In the genomic region with DNA sequence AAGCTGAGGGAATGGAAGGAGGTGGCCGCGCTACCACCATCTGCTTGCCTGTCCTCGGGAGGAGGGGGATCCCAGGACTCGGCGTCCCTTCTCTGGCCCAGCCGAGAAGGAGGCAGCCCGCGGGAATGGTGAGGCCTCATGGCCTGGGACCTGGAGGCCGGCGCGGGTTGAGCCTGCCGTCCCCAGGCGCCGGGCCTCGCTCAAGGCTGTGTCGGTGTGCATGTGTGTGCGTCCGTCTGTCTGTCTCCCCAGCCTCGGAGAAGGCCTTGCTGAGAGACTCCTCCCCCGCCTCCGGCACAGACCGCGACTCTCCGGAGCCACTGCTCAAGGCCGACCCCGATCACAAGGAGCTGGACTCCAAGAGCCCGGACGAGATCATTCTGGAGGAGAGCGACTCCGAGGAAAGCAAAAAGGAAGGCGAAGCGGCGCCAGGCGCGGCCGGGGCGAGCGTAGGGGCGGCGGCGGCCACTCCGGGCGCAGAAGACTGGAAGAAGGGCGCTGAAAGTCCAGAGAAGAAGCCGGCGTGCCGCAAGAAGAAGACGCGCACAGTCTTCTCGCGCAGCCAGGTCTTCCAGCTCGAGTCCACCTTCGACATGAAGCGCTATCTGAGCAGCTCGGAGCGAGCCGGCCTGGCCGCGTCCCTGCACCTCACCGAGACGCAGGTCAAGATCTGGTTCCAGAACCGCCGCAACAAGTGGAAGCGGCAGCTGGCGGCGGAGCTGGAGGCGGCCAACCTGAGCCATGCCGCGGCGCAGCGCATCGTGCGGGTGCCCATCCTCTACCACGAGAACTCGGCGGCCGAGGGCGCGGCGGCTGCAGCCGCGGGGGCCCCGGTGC, we compare ENCODE assay signal across 10 cellular contexts. TPM values are rescaled to one million over a fixed set of nuclear protein-coding genes. Genes with fewer than 3 reads are reported as not detected.
DNase-seq lines count a peak whose midpoint lies in the region; ATAC-seq, FAIRE-seq and TF ChIP-seq lines count a peak whose summit lies in the region.
"Had no signal": no experiment of that assay in that cellular context is flagged by ENCODE, and none has a peak within 500 bp of the region (broad histone marks: within the 10 kb centered on the region; RNA-seq: fewer than 3 reads in every experiment).

No MANE protein-coding gene starts in this region.

- peak overlapping the region; percentile 61 for H3K4me3 ChIP-seq in left ventricle myocardium inferior
- peak overlapping the region in 1 of 3 experiments; percentile 27 for H3K4me3 ChIP-seq in keratinocyte (ENCODE audit: control insufficient read depth in 2 of 3, extremely low read depth in 1 of 3, insufficient read depth in 2 of 3, low read depth in 1 of 3, low read length in 3 of 3)
- H3K4me3 ChIP-seq in vagina, result peak overlapping the region; percentile 11 to 42

- H3K27ac ChIP-seq in left ventricle myocardium inferior (replicated peaks), result no peak overlapping the region
- no peak overlapping the region for H3K27ac ChIP-seq in keratinocyte (ENCODE audit: control insufficient read depth, insufficient read depth, low read length)
- no peak overlapping the region for H3K27ac ChIP-seq in vagina
- H3K27ac ChIP-seq: upper lobe of left lung had no signal

- H3K27me3 ChIP-seq in left ventricle myocardium inferior (ENCODE audit: low read depth), result peaks cover 100% of the 10 kb centered on the region
- peaks cover 99% of the 10 kb centered on the region for H3K27me3 ChIP-seq in keratinocyte (ENCODE audit: control insufficient read depth, extremely low read depth, insufficient read depth, low read length)
- peaks cover 36% of the 10 kb centered on the region for H3K27me3 ChIP-seq in vagina

- H3K79me2 ChIP-seq in keratinocyte (ENCODE audit: control insufficient read depth, insufficient read depth, low read length), result no peaks in the 10 kb centered on the region

- dilution Hi-C loops in keratinocyte (cut with MboI; ENCODE audit: extremely low pct_ligation_motif_present, low sequenced_read_pairs), result no loop called here

- H3K9me1 ChIP-seq in keratinocyte (ENCODE audit: control insufficient read depth, extremely low read depth, insufficient read depth, low read length), result no peaks in the 10 kb centered on the region

- TF ChIP-seq CTCF in left ventricle myocardium inferior (IDR thresholded peaks at IDR 0.05; ENCODE audit: borderline replicate concordance) (no peak), keratinocyte (optimal IDR thresholded peaks at IDR 0.05 in 1 of 3, IDR thresholded peaks at IDR 0.05 in 1 of 3, conservative IDR thresholded peaks at IDR 0.05 in 1 of 3; ENCODE audit: extremely low read depth in 1 of 3, insufficient read depth in 2 of 3, low read length in 3 of 3) (no peak), vagina (IDR thresholded peaks at IDR 0.05) (no peak)

- FAIRE-seq in keratinocyte (lab: Jason Lieb, UNC), result no peak

- H2AFZ ChIP-seq in keratinocyte (ENCODE audit: control insufficient read depth, low read length), result no peak overlapping the region

- H3K9me3 ChIP-seq in left ventricle myocardium inferior (replicated peaks) (no peaks in the 10 kb centered on the region), keratinocyte (ENCODE audit: control insufficient read depth, low read depth, low read length) (no peaks in the 10 kb centered on the region), vagina (no peaks in the 10 kb centered on the region)
- H3K9me3 ChIP-seq: upper lobe of left lung had no signal

- peaks cover 4% of the 10 kb centered on the region for H4K20me1 ChIP-seq in keratinocyte (ENCODE audit: control insufficient read depth, extremely low read depth, insufficient read depth, low read length)

- intact Hi-C loops in left ventricle myocardium inferior (cut with micrococcal nuclease), result no loop called here
- intact Hi-C loops in left cardiac atrium (cut with DNase I), result no loop called here
- intact Hi-C loops in vagina (cut with DNase I), result no loop called here

- DNase-seq in left ventricle myocardium inferior (no peak), left cardiac atrium (no peak), keratinocyte (ENCODE audit: low read depth, low spot score) (no peak), vagina (ENCODE audit: extremely low spot score in 2 of 2) (no peak), epidermal melanocyte (ENCODE audit: insufficient read length, low spot score) (no peak), germinal center (ENCODE audit: low spot score) (no peak), NAMALWA (ENCODE audit: low spot score) (no peak)
- peak; percentile 70 for DNase-seq in activated CD8-positive, alpha-beta memory T cell treated with anti-CD3 and anti-CD28 coated beads, Interleukin-2, amount 50 U/mL, for 48 hours

- peaks cover 71% of the 10 kb centered on the region for H3K4me1 ChIP-seq in left ventricle myocardium inferior
- H3K4me1 ChIP-seq in keratinocyte (ENCODE audit: control insufficient read depth, extremely low read depth, insufficient read depth, low read length), result peaks cover 9% of the 10 kb centered on the region
- peaks cover 54% of the 10 kb centered on the region for H3K4me1 ChIP-seq in vagina

- peak overlapping the region; percentile 62 for H3K4me2 ChIP-seq in keratinocyte (ENCODE audit: control insufficient read depth, extremely low read depth, insufficient read depth, low read depth, low read length)

- no peak for TF ChIP-seq POLR2A in vagina (IDR thresholded peaks at IDR 0.05)

- ATAC-seq in left cardiac atrium, result no peak

- H3K36me3 ChIP-seq in left ventricle myocardium inferior, result no peaks in the 10 kb centered on the region
- no peaks in the 10 kb centered on the region for H3K36me3 ChIP-seq in keratinocyte (ENCODE audit: control insufficient read depth in 2 of 2, extremely low read depth in 1 of 2, insufficient read depth in 2 of 2, low read length in 2 of 2)
- no peaks in the 10 kb centered on the region for H3K36me3 ChIP-seq in vagina
- H3K36me3 ChIP-seq: upper lobe of left lung had no signal

- no peak overlapping the region for H3K9ac ChIP-seq in keratinocyte (ENCODE audit: control insufficient read depth, extremely low read depth, insufficient read depth, low read length)

RNA-seq across cellular contexts. Expression of a gene that starts 1.3 kb away (rescaled TPM):
- total RNA-seq in left ventricle myocardium inferior, result not detected
- total RNA-seq in left cardiac atrium, result under 1 TPM in 1 of 2 donors, not detected in 1; 0.21 TPM
- not detected in 3 replicates for polyA plus RNA-seq in keratinocyte
- polyA plus RNA-seq in keratinocyte (2011; ENCODE audit: low read depth), result not detected
- not detected in 2 replicates for polyA plus RNA-seq in keratinocyte (2011; cell fraction: cytosol; rRNA removed)
- polyA plus RNA-seq in keratinocyte (2011; cell fraction: nucleus; rRNA removed), result not detected in 2 replicates
- polyA plus RNA-seq in keratinocyte (2012; ENCODE audit: low replicate concordance), result not detected in 2 replicates
- polyA minus RNA-seq in keratinocyte, result not detected in 3 replicates
- polyA minus RNA-seq in keratinocyte (2011; cell fraction: cytosol; rRNA and poly(A)+ RNA removed), result not detected
- polyA minus RNA-seq in keratinocyte (2011; cell fraction: nucleus; rRNA and poly(A)+ RNA removed), result not detected in 2 replicates
- total RNA-seq in vagina, result not detected
- total RNA-seq: LHCN-M2, upper lobe of left lung had no signal

RNA-seq across cellular contexts. Expression of a gene that starts 10.9 kb away (rescaled TPM):
- total RNA-seq in left ventricle myocardium inferior (not detected), left cardiac atrium (not detected), vagina (not detected)
- polyA plus RNA-seq in keratinocyte, result not detected in 3 replicates
- polyA plus RNA-seq in keratinocyte (2011; ENCODE audit: low read depth), result not detected
- polyA plus RNA-seq in keratinocyte (2011; cell fraction: cytosol; rRNA removed), result not detected in 2 replicates
- polyA plus RNA-seq in keratinocyte (2011; cell fraction: nucleus; rRNA removed), result not detected in 2 replicates
- not detected in 2 replicates for polyA plus RNA-seq in keratinocyte (2012; ENCODE audit: low replicate concordance)
- polyA minus RNA-seq in keratinocyte, result not detected in 3 replicates
- not detected for polyA minus RNA-seq in keratinocyte (2011; cell fraction: cytosol; rRNA and poly(A)+ RNA removed)
- not detected in 2 replicates for polyA minus RNA-seq in keratinocyte (2011; cell fraction: nucleus; rRNA and poly(A)+ RNA removed)
- total RNA-seq: LHCN-M2, upper lobe of left lung had no signal

RNA-seq across cellular contexts. Expression of a gene that starts 17.2 kb away (rescaled TPM):
- 33.5 TPM for total RNA-seq in left ventricle myocardium inferior
- 10 to 100 TPM; 38.0 to 41.3 TPM for total RNA-seq in left cardiac atrium
- 140 to 171 TPM (median 162 TPM) in 3 replicates for polyA plus RNA-seq in keratinocyte
- polyA plus RNA-seq in keratinocyte (2011; ENCODE audit: low read depth), result 66.4 TPM
- polyA plus RNA-seq in keratinocyte (2011; cell fraction: cytosol; rRNA removed), result 81.4 and 116 TPM in 2 replicates
- 145 and 150 TPM in 2 replicates for polyA plus RNA-seq in keratinocyte (2011; cell fraction: nucleus; rRNA removed)
- polyA plus RNA-seq in keratinocyte (2012; ENCODE audit: low replicate concordance), result 75.2 and 125 TPM in 2 replicates
- 234 to 258 TPM (median 248 TPM) in 3 replicates for polyA minus RNA-seq in keratinocyte
- polyA minus RNA-seq in keratinocyte (2011; cell fraction: cytosol; rRNA and poly(A)+ RNA removed), result 232 TPM
- polyA minus RNA-seq in keratinocyte (2011; cell fraction: nucleus; rRNA and poly(A)+ RNA removed), result 82.8 and 101 TPM in 2 replicates
- total RNA-seq in vagina, result 128 TPM
